ENCODE assay signal across 8 cellular contexts in genomic region chr4:150217192-150217591, GRCh38.
DNase-seq lines count a peak whose midpoint lies in the region; ATAC-seq and TF ChIP-seq lines count a peak whose summit lies in the region.

No MANE protein-coding gene starts in this region.

- H3K9ac ChIP-seq in OCI-LY1 (ENCODE audit: low read length) (no peak overlapping the region), colonic mucosa (ENCODE audit: low read depth in 2 of 2, low read length in 2 of 2) (no peak overlapping the region)

- WGBS in esophagus muscularis mucosa = 26% methylated on average over 3 of the region's 3 CpGs
- WGBS in suprapubic skin = 29% methylated on average over 3 of the region's 3 CpGs
- 58 to 85% methylated on average over 3 of the region's 3 CpGs for WGBS in sigmoid colon, 2 donors

- no peak overlapping the region for H2AFZ ChIP-seq in OCI-LY1 (ENCODE audit: low read length)

- no peaks in the 10 kb centered on the region for H3K9me2 ChIP-seq in OCI-LY1 (ENCODE audit: low read depth, low read length)

- TF ChIP-seq CTCF in OCI-LY1 (IDR thresholded peaks at IDR 0.05; ENCODE audit: low read length) (peak; percentile 33; the same call in 1 of the 2 replicates), esophagus muscularis mucosa (IDR thresholded peaks at IDR 0.05) (peak; percentile 30 to 36 (median 31)), omental fat pad (IDR thresholded peaks at IDR 0.05) (no peak), suprapubic skin (IDR thresholded peaks at IDR 0.05) (no peak), colonic mucosa (IDR thresholded peaks at IDR 0.05) (no peak), sigmoid colon (IDR thresholded peaks at IDR 0.05) (peak in 1 of 4 experiments; percentile 17)

- H3K9me3 ChIP-seq in OCI-LY1 (ENCODE audit: low read length) (no peaks in the 10 kb centered on the region), esophagus muscularis mucosa (no peaks in the 10 kb centered on the region), suprapubic skin (no peaks in the 10 kb centered on the region), colonic mucosa (no peaks in the 10 kb centered on the region), sigmoid colon (no peaks in the 10 kb centered on the region)

- no peak overlapping the region for H3K27ac ChIP-seq in OCI-LY1 (ENCODE audit: low read depth, low read length, poor library complexity, severe bottlenecking)
- H3K27ac ChIP-seq in esophagus muscularis mucosa (replicated peaks in 1 of 4) = peak overlapping the region in 1 of 4 donors; percentile 4
- H3K27ac ChIP-seq in suprapubic skin = no peak overlapping the region
- H3K27ac ChIP-seq in colonic mucosa = no peak overlapping the region
- peak overlapping the region in 2 of 4 donors; percentile 22 to 37 for H3K27ac ChIP-seq in sigmoid colon

- H4K20me1 ChIP-seq in OCI-LY1 (ENCODE audit: insufficient read depth, low read length) = no peaks in the 10 kb centered on the region

- TF ChIP-seq POLR2A in esophagus muscularis mucosa (IDR thresholded peaks at IDR 0.05; ENCODE audit: low read depth) (no peak), suprapubic skin (IDR thresholded peaks at IDR 0.05) (no peak), sigmoid colon (IDR thresholded peaks at IDR 0.05) (no peak)

- H3K4me1 ChIP-seq in OCI-LY1 (ENCODE audit: insufficient read depth, low read length, severe bottlenecking) (no peaks in the 10 kb centered on the region), esophagus muscularis mucosa (peaks cover 7 to 27% (median 24%) of the 10 kb centered on the region in 4 donors), suprapubic skin (peaks cover 14% of the 10 kb centered on the region), colonic mucosa (no peaks in the 10 kb centered on the region), sigmoid colon (peaks cover 0 to 28% (median 14%) of the 10 kb centered on the region in 4 donors)

- H3K4me3 ChIP-seq in OCI-LY1 (ENCODE audit: low read depth, low read length, poor library complexity, severe bottlenecking) (no peak overlapping the region), esophagus muscularis mucosa (no peak overlapping the region), suprapubic skin (no peak overlapping the region), colonic mucosa (no peak overlapping the region), sigmoid colon (no peak overlapping the region)

- H3K27me3 ChIP-seq in OCI-LY1 (ENCODE audit: insufficient read depth, low read length) (no peaks in the 10 kb centered on the region), esophagus muscularis mucosa (no peaks in the 10 kb centered on the region), suprapubic skin (no peaks in the 10 kb centered on the region), colonic mucosa (no peaks in the 10 kb centered on the region), sigmoid colon (no peaks in the 10 kb centered on the region)

- no peak overlapping the region for H3K4me2 ChIP-seq in OCI-LY1 (ENCODE audit: low read length)

- DNase-seq in GM04504 (ENCODE audit: low read depth) (peak; percentile 51), esophagus muscularis mucosa (ENCODE audit: extremely low spot score) (no peak), omental fat pad (ENCODE audit: low spot score) (no peak), suprapubic skin (ENCODE audit: low spot score in 2 of 2) (no peak), colonic mucosa (no peak), sigmoid colon (no peak), GDM1 (lab: John Stamatoyannopoulos, UW) (no peak)

- TF ChIP-seq EP300 in esophagus muscularis mucosa (IDR thresholded peaks at IDR 0.05) = no peak
- TF ChIP-seq EP300 in suprapubic skin (IDR thresholded peaks at IDR 0.05) = no peak
- TF ChIP-seq EP300 in sigmoid colon (IDR thresholded peaks at IDR 0.05) = no peak

- H3F3A ChIP-seq in OCI-LY1 (ENCODE audit: insufficient read depth, low read length) = no peaks in the 10 kb centered on the region

- peak; percentile 54 for ATAC-seq in omental fat pad (ENCODE audit: low FRiP score)

- intact Hi-C loops in esophagus muscularis mucosa (cut with DNase I) = no loop called here
- intact Hi-C loops in colonic mucosa (cut with DNase I) = loop anchor here (10.0 kb wide), 1 partner anchor 212 kb away; no protein-coding TSS in a partner anchor
- intact Hi-C loops in sigmoid colon (cut with DNase I) = loop anchor here (5.0 kb wide), 1 partner anchor 140 kb away; the partner anchor contains the start of gene DCLK2

- H3K36me3 ChIP-seq in OCI-LY1 (ENCODE audit: insufficient read depth, low read length) = no peaks in the 10 kb centered on the region
- no peaks in the 10 kb centered on the region for H3K36me3 ChIP-seq in esophagus muscularis mucosa
- H3K36me3 ChIP-seq in suprapubic skin = no peaks in the 10 kb centered on the region
- H3K36me3 ChIP-seq in colonic mucosa = no peaks in the 10 kb centered on the region
- no peaks in the 10 kb centered on the region for H3K36me3 ChIP-seq in sigmoid colon

- no peaks in the 10 kb centered on the region for H3K79me2 ChIP-seq in OCI-LY1 (ENCODE audit: insufficient read depth, low read length)

Comparison
In these comparisons a context has a peak if more than half of its experiments do, and no peak if none do; other contexts are left out.
1. CTCF ChIP-seq: peak in OCI-LY1 (single experiment) and esophagus muscularis mucosa (3 of 3); none in omental fat pad (0 of 3), suprapubic skin (0 of 2) and colonic mucosa (single experiment).